In genomic region chr1:212600980-212601379, GRCh38 we compare ENCODE assay signal across 17 cellular contexts. TPM values are rescaled to one million over a fixed set of nuclear protein-coding genes. Genes with fewer than 3 reads are reported as not detected.
DNase-seq lines count a peak whose midpoint lies in the region; ATAC-seq, FAIRE-seq and TF ChIP-seq lines count a peak whose summit lies in the region.
"Had no signal": no experiment of that assay in that cellular context is flagged by ENCODE, and none has a peak within 500 bp of the region (broad histone marks: within the 10 kb centered on the region; RNA-seq: fewer than 3 reads in every experiment).

No MANE protein-coding gene starts in this region.

- peak; percentile 24 to 26 for ATAC-seq in activated T-cell treated with anti-CD3 and anti-CD28 coated beads, Interleukin-2, amount 50 U/mL, for 4 hours
- peak; percentile 67 for ATAC-seq in activated T-helper 17 cell treated with anti-CD3 and anti-CD28 coated beads, Interleukin-2, amount 50 U/mL, for 72 hours (replicated peaks)
- ATAC-seq: effector memory CD8-positive, alpha-beta T cell; upper lobe of right lung had no signal

- H3K36me3 Mint-ChIP-seq in activated T-cell treated with anti-CD3 and anti-CD28 coated beads, Interleukin-2, amount 50 U/mL, for 4 hours (ENCODE audit: insufficient read depth), result no peaks in the 10 kb centered on the region
- no peaks in the 10 kb centered on the region for H3K36me3 Mint-ChIP-seq in activated T-helper 17 cell treated with anti-CD3 and anti-CD28 coated beads, Interleukin-2, amount 50 U/mL, for 72 hours (ENCODE audit: low read depth)
- H3K36me3 Mint-ChIP-seq: CD4-positive, CD25-positive, alpha-beta regulatory T cell had no signal

- H3K27ac Mint-ChIP-seq in activated T-helper 17 cell treated with anti-CD3 and anti-CD28 coated beads, Interleukin-2, amount 50 U/mL, for 72 hours, result peak overlapping the region; percentile 93
- H3K27ac Mint-ChIP-seq: CD4-positive, CD25-positive, alpha-beta regulatory T cell; effector memory CD8-positive, alpha-beta T cell had no signal

- H3K4me3 ChIP-seq in kidney (ENCODE audit: low read length in 2 of 2), result no peak overlapping the region
- H3K4me3 ChIP-seq: right atrium auricular region, upper lobe of right lung had no signal

- TF ChIP-seq CTCF in kidney (IDR thresholded peaks at IDR 0.05; ENCODE audit: borderline replicate concordance, extremely low read depth, insufficient read depth), result no peak

- CTCF ChIA-PET in HEK293T (lab: Yijun Ruan, JAX), result interaction anchor here (1.5 kb wide), 1 partner anchor 64 kb away, joined by 4 read pairs; no protein-coding TSS in a partner anchor

- no peak overlapping the region for H3K27ac ChIP-seq in kidney (ENCODE audit: low read depth in 2 of 2, low read length in 2 of 2)
- H3K27ac ChIP-seq: neutrophil, right atrium auricular region, upper lobe of right lung had no signal

- no peak overlapping the region for H3K4me3 Mint-ChIP-seq in activated T-cell treated with anti-CD3 and anti-CD28 coated beads, Interleukin-2, amount 50 U/mL, for 4 hours
- H3K4me3 Mint-ChIP-seq in activated T-helper 17 cell treated with anti-CD3 and anti-CD28 coated beads, Interleukin-2, amount 50 U/mL, for 72 hours, result peak overlapping the region; percentile 72
- H3K4me3 Mint-ChIP-seq: CD4-positive, CD25-positive, alpha-beta regulatory T cell; effector memory CD8-positive, alpha-beta T cell had no signal

- DNase-seq in activated T-cell treated with anti-CD3 and anti-CD28 coated beads, Interleukin-2, amount 50 U/mL, for 4 hours, result no peak
- DNase-seq in activated T-cell treated with anti-CD3 and anti-CD28 coated beads for 4 hours (no peak), HEK293T (ENCODE audit: extremely low spot score) (no peak), iris pigment epithelial cell (ENCODE audit: low read depth) (peak; percentile 21), kidney (no peak), SIG-M5 treated with dmso at 0.1 percent for 504 hours (lab: John Stamatoyannopoulos, UW; ENCODE audit: unreplicated experiment) (no peak), cerebellar cortex (ENCODE audit: low spot score) (no peak)
- DNase-seq: ACHN; activated CD4-positive, alpha-beta T cell treated with anti-CD3 and anti-CD28 coated beads for 1 hour; CD4-positive, CD25-positive, alpha-beta regulatory T cell; effector memory CD8-positive, alpha-beta T cell; midbrain; stimulated activated naive CD4-positive, alpha-beta T cell treated with Interleukin-2 at 50 U/mL for 16 hours; upper lobe of right lung had no signal

- peaks cover 3 to 5% of the 10 kb centered on the region in 2 donors for H3K4me1 ChIP-seq in kidney (ENCODE audit: control insufficient read depth in 1 of 2, insufficient read depth in 1 of 2, low read depth in 1 of 2, low read length in 2 of 2)

- H3K27me3 Mint-ChIP-seq in activated T-cell treated with anti-CD3 and anti-CD28 coated beads, Interleukin-2, amount 50 U/mL, for 4 hours (ENCODE audit: low read depth), result peaks cover 39% of the 10 kb centered on the region
- peaks cover 36% of the 10 kb centered on the region for H3K27me3 Mint-ChIP-seq in activated T-helper 17 cell treated with anti-CD3 and anti-CD28 coated beads, Interleukin-2, amount 50 U/mL, for 72 hours

- H3K9ac ChIP-seq in kidney (ENCODE audit: low read length in 2 of 2), result no peak overlapping the region

- no peaks in the 10 kb centered on the region for H3K36me3 ChIP-seq in kidney (ENCODE audit: control insufficient read depth in 1 of 2, insufficient read depth in 2 of 2, low read length in 2 of 2)
- H3K36me3 ChIP-seq: neutrophil, right atrium auricular region, upper lobe of right lung had no signal

- H3K9me3 Mint-ChIP-seq in activated T-cell treated with anti-CD3 and anti-CD28 coated beads, Interleukin-2, amount 50 U/mL, for 4 hours, result no peaks in the 10 kb centered on the region
- peaks cover 4% of the 10 kb centered on the region for H3K9me3 Mint-ChIP-seq in activated T-helper 17 cell treated with anti-CD3 and anti-CD28 coated beads, Interleukin-2, amount 50 U/mL, for 72 hours
- H3K9me3 Mint-ChIP-seq: CD4-positive, CD25-positive, alpha-beta regulatory T cell; effector memory CD8-positive, alpha-beta T cell had no signal

- no peaks in the 10 kb centered on the region for H3K9me3 ChIP-seq in kidney (ENCODE audit: control insufficient read depth in 1 of 2, low read length in 2 of 2)
- H3K9me3 ChIP-seq: neutrophil, right atrium auricular region, upper lobe of right lung had no signal

- POLR2A ChIA-PET in HEK293T (lab: Yijun Ruan, JAX), result interaction anchor here (0.6 to 2.6 kb wide), 2 partner anchors 7 to 9 kb away, joined by 3 to 12 read pairs; partner anchors contain the start of gene ATF3

- peaks cover 29% of the 10 kb centered on the region for H3K4me1 Mint-ChIP-seq in activated T-cell treated with anti-CD3 and anti-CD28 coated beads, Interleukin-2, amount 50 U/mL, for 4 hours (ENCODE audit: low read depth)
- H3K4me1 Mint-ChIP-seq in activated T-helper 17 cell treated with anti-CD3 and anti-CD28 coated beads, Interleukin-2, amount 50 U/mL, for 72 hours, result peaks cover 44% of the 10 kb centered on the region

- FAIRE-seq in kidney (lab: Jason Lieb, UNC), result no peak

- intact Hi-C loops in kidney (cut with DNase I), result no loop called here

TF ChIP-seq in HEK293T, 16 proteins besides CTCF, POLR2A, EP300 and RAD21:
- TF ChIP-seq PKNOX1 (IDR thresholded peaks at IDR 0.05) (peak; percentile 50; the same call in 1 of the 2 replicates), TARDBP (IDR thresholded peaks at IDR 0.05) (no peak)

RNA-seq across cellular contexts. Expression of gene ATF3, which starts 7.6 kb away (rescaled TPM):
- 10 to 100 TPM; 14.8 to 27.2 (median 16.8) TPM for total RNA-seq in activated T-cell treated with anti-CD3 and anti-CD28 coated beads, Interleukin-2, amount 50 U/mL, for 4 hours
- total RNA-seq in activated T-helper 17 cell treated with anti-CD3 and anti-CD28 coated beads, Interleukin-2, amount 50 U/mL, for 72 hours, result 10 to 100 TPM; 26.7 to 35.6 TPM
- 12.8 TPM for total RNA-seq in kidney
- 14.6 TPM for polyA plus RNA-seq in kidney (ENCODE audit: insufficient read depth, low read depth, low replicate concordance)
